29 cellular contexts compared by ENCODE assay signal in genomic region chr19:49883094-49883493, GRCh38. TPM values are rescaled to one million over a fixed set of nuclear protein-coding genes. Genes with fewer than 3 reads are reported as not detected.
"Had no signal": no experiment of that assay in that cellular context is flagged by ENCODE, and none has a peak within 500 bp of the region (broad histone marks: within the 10 kb centered on the region; RNA-seq: fewer than 3 reads in every experiment).

No MANE protein-coding gene starts in this region.

- H3K4me3 Mint-ChIP-seq: mesothelial cell of epicardium; naive B cell; natural killer cell treated with Interleukin-12 subunit alpha and Interleukin-12 subunit beta and Interleukin-15 and Interleukin-18, amount 100 ng/mL, for 72 hours; stimulated activated effector memory CD8-positive, alpha-beta T cell treated with anti-CD3 and anti-CD28 coated beads, Interleukin-12 subunit alpha, Interleukin-12 subunit beta, amount 100 ng/mL, for 72 hours; stimulated activated naive CD8-positive, alpha-beta T cell treated with anti-CD3 and anti-CD28 coated beads, Interleukin-15, Interleukin-2, amounts not matched to agents 100 ng/mL and 50 ng/mL, for 24 hours had no signal

- H3K27me3 Mint-ChIP-seq: naive B cell; natural killer cell treated with Interleukin-12 subunit alpha and Interleukin-12 subunit beta and Interleukin-15 and Interleukin-18, amount 100 ng/mL, for 72 hours; stimulated activated naive CD8-positive, alpha-beta T cell treated with anti-CD3 and anti-CD28 coated beads, Interleukin-15, Interleukin-2, amounts not matched to agents 100 ng/mL and 50 ng/mL, for 24 hours had no signal

- H3K4me2 ChIP-seq: hepatocyte had no signal

- H3K9me3 Mint-ChIP-seq: mesothelial cell of epicardium; naive B cell; natural killer cell treated with Interleukin-12 subunit alpha and Interleukin-12 subunit beta and Interleukin-15 and Interleukin-18, amount 100 ng/mL, for 72 hours; stimulated activated effector memory CD8-positive, alpha-beta T cell treated with anti-CD3 and anti-CD28 coated beads, Interleukin-12 subunit alpha, Interleukin-12 subunit beta, amount 100 ng/mL, for 72 hours; stimulated activated naive CD8-positive, alpha-beta T cell treated with anti-CD3 and anti-CD28 coated beads, Interleukin-15, Interleukin-2, amounts not matched to agents 100 ng/mL and 50 ng/mL, for 24 hours had no signal

- H3K27ac ChIP-seq: dorsolateral prefrontal cortex, gastroesophageal sphincter, heart left ventricle, hepatocyte, left lung, ovary, psoas muscle, sigmoid colon, thoracic aorta, tibial nerve, upper lobe of left lung had no signal

- DNase-seq: dorsolateral prefrontal cortex; effector CD4-positive, alpha-beta T cell; foreskin fibroblast; heart left ventricle; left cardiac atrium; mesenchymal stem cell; mucosa of descending colon; naive B cell; occipital lobe; ovary; posterior cingulate gyrus; psoas muscle; sigmoid colon; stimulated activated CD4-positive, alpha-beta T cell treated with anti-CD3 and anti-CD28 coated beads, Interleukin-2, amount 100 ng/mL, for 24 hours; stimulated activated CD4-positive, alpha-beta T cell treated with anti-CD3 and anti-CD28 coated beads, Interleukin-4, amount 100 ng/mL, for 24 hours had no signal

- H3K27ac Mint-ChIP-seq: mesothelial cell of epicardium; natural killer cell treated with Interleukin-12 subunit alpha and Interleukin-12 subunit beta and Interleukin-15 and Interleukin-18, amount 100 ng/mL, for 72 hours; stimulated activated naive CD8-positive, alpha-beta T cell treated with anti-CD3 and anti-CD28 coated beads, Interleukin-15, Interleukin-2, amounts not matched to agents 100 ng/mL and 50 ng/mL, for 24 hours had no signal

- H3K27me3 ChIP-seq: dorsolateral prefrontal cortex, gastroesophageal sphincter, heart left ventricle, hepatocyte, left lung, ovary, sigmoid colon, tibial nerve, upper lobe of left lung had no signal

- H3K9me3 ChIP-seq: heart left ventricle, left lung, mucosa of descending colon, ovary, psoas muscle, sigmoid colon, thoracic aorta, upper lobe of left lung had no signal

- H2AFZ ChIP-seq: hepatocyte had no signal

- H3K36me3 Mint-ChIP-seq: natural killer cell treated with Interleukin-12 subunit alpha and Interleukin-12 subunit beta and Interleukin-15 and Interleukin-18, amount 100 ng/mL, for 72 hours; stimulated activated effector memory CD8-positive, alpha-beta T cell treated with anti-CD3 and anti-CD28 coated beads, Interleukin-12 subunit alpha, Interleukin-12 subunit beta, amount 100 ng/mL, for 72 hours had no signal

- ATAC-seq: gastroesophageal sphincter; heart left ventricle; left cardiac atrium; left lung; mucosa of descending colon; natural killer cell treated with Interleukin-12 subunit alpha and Interleukin-12 subunit beta and Interleukin-15 and Interleukin-18, amount 100 ng/mL, for 72 hours; psoas muscle; right cardiac atrium; stimulated activated effector memory CD8-positive, alpha-beta T cell treated with anti-CD3 and anti-CD28 coated beads, Interleukin-12 subunit alpha, Interleukin-12 subunit beta, amount 100 ng/mL, for 72 hours had no signal

- FAIRE-seq: colon, islet of Langerhans, urothelium cell line had no signal

- H3K4me3 ChIP-seq: dorsolateral prefrontal cortex, gastroesophageal sphincter, heart left ventricle, hepatocyte, left lung, mucosa of descending colon, ovary, psoas muscle, sigmoid colon, thoracic aorta, tibial nerve, upper lobe of left lung had no signal

- H3K36me3 ChIP-seq: ovary had no signal

RNA-seq across cellular contexts. Expression of gene IL4I1, which starts 13.6 kb away (rescaled TPM):
- total RNA-seq: occipital lobe had no signal
